Comparison of ENCODE assay signal across 9 cellular contexts in the genomic region with DNA sequence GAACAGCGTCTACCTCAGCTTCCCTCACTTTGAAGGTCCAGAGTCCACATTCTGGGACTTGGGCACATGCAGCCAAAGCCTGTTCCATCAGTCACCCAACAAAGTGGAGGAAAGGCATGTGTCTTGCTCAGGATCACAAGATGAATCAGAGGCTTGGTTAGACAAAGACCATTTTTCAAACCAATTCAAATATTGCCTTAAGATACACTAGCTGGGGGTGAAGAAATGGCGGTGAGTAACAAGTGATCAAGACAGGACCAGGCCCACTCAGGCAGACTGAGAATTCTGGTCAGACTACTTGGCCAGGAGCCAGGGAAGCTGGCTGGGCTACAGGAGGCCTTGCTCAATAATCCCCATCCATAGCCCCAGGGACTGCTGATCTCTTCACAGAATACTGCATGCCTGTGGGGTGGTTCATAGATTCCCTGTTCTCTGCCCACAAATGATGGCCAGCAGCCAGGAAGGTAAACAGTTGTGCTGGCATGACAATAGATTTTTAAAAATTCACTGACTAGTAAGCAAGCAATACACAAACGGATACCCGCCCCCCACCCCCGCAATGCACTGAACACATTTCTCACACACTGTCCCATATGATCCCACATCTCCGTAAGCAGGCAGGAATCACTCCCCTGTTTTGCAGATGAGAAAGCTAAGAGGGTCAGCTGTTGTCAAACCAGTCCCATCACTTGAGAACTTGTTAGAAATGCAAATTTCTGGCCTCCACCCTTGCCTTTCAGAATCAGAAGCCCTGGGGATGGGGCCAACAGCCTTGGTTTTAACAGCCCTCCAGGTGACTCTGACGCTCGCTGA. TPM values are rescaled to one million over a fixed set of nuclear protein-coding genes. Genes with fewer than 3 reads are reported as not detected.
DNase-seq lines count a peak whose midpoint lies in the region; TF ChIP-seq lines count a peak whose summit lies in the region.
"Had no signal": no experiment of that assay in that cellular context is flagged by ENCODE, and none has a peak within 500 bp of the region (broad histone marks: within the 10 kb centered on the region; RNA-seq: fewer than 3 reads in every experiment).

No MANE protein-coding gene starts in this region.

- H3K4me1 ChIP-seq in prostate gland (replicated peaks), result peaks cover 8% of the 10 kb centered on the region

- H3K27me3 ChIP-seq in prostate gland (replicated peaks; ENCODE audit: insufficient read depth), result no peaks in the 10 kb centered on the region

- H3K27ac ChIP-seq in prostate gland, result peak overlapping the region; percentile 18 to 40

- DNase-seq in NCI-H524 (lab: John Stamatoyannopoulos, UW), result peak; percentile 2 to 42
- DNase-seq in NCI-H524 treated with DMSO at 0.1 percent for 48 hours (lab: John Stamatoyannopoulos, UW), result no peak
- DNase-seq in RPMI8226, result peak; percentile 18
- DNase-seq in fibroblast of the conjunctiva (ENCODE audit: low read depth), result peak; percentile 100
- peak; percentile 95 for DNase-seq in prostate gland (ENCODE audit: low spot score)
- no peak for DNase-seq in superior temporal gyrus (ENCODE audit: extremely low spot score)
- DNase-seq in NOMO-1 (lab: John Stamatoyannopoulos, UW; ENCODE audit: unreplicated experiment in 2 of 2), result no peak
- no peak for DNase-seq in germinal center (ENCODE audit: low spot score)
- DNase-seq: activated B cell treated with CpG ODN at 0.5 μM for 24 hours had no signal

- no peaks in the 10 kb centered on the region for H3K9me3 ChIP-seq in prostate gland

- intact Hi-C loops in prostate gland (cut with DNase I), result no loop called here

- H3K4me3 ChIP-seq in prostate gland, result no peak overlapping the region

- no peak for TF ChIP-seq CTCF in prostate gland (IDR thresholded peaks at IDR 0.05)

- WGBS in prostate gland, result 39% methylated on average over 8 of the region's 8 CpGs

- no peaks in the 10 kb centered on the region for H3K36me3 ChIP-seq in prostate gland

- TF ChIP-seq POLR2A in prostate gland (IDR thresholded peaks at IDR 0.05), result no peak

RNA-seq across cellular contexts. Expression of a gene that starts 27.2 kb away (rescaled TPM):
- total RNA-seq in prostate gland, result 100 to 1,000 TPM in 1 of 2 donors, 10 to 100 TPM in 1; 84.0 to 114 TPM

Comparison
In these comparisons a context has a peak if more than half of its experiments do, and no peak if none do; other contexts are left out.
1. DNase-seq: peak in NCI-H524 (2 of 2), RPMI8226 (single experiment), fibroblast of the conjunctiva (single experiment) and prostate gland (single experiment); none in NCI-H524 treated with DMSO at 0.1 percent for 48 hours (single experiment), superior temporal gyrus (single experiment), NOMO-1 (0 of 2) and germinal center (single experiment).